18 cellular contexts compared by ENCODE assay signal in the genomic region with DNA sequence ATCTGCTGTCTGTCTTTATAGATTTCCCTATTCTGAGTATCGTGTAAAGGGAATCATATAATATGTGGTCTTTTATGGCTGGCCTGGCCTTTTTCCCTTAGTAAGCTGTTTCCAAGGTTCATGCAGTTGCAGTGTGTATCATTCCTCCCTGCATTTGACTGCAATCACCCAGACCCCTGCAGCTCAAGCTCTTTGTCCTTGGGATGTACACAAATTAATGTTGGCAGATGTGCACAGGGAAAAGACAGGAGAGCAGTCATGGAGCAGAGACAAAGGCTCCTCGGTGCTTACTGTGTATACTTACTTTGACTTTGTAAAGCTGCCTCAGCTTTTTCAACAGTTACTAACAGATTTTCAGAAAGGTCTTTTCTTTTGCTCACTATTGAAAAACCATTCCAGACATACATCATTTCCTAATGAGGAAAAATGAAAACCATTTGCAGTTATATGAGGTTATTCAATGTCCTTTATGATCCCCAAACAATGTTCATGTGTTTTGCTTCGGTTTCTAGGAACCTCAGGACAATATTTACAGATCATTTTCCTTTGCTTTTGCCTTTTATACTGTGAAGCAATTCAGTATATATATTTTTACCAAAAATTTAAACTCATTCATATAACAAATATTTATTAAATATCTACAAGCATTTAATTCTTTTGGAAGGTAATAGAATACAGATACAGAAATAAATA.
DNase-seq lines count a peak whose midpoint lies in the region; ATAC-seq and TF ChIP-seq lines count a peak whose summit lies in the region.
"Had no signal": no experiment of that assay in that cellular context is flagged by ENCODE, and none has a peak within 500 bp of the region (broad histone marks: within the 10 kb centered on the region; RNA-seq: fewer than 3 reads in every experiment).

No MANE protein-coding gene starts in this region.

- H3K27me3 ChIP-seq in breast epithelium = no peaks in the 10 kb centered on the region
- H3K27me3 ChIP-seq: right atrium auricular region had no signal

- DNase-seq in COR-L47 (lab: John Stamatoyannopoulos, UW) (peak; percentile 93), NCI-H1930 (lab: John Stamatoyannopoulos, UW) (peak; percentile 98), NCI-H82 treated with DMSO at 0.1 percent for 48 hours (lab: John Stamatoyannopoulos, UW; ENCODE audit: unreplicated experiment) (peak; percentile 71), breast epithelium (ENCODE audit: low spot score in 2 of 2) (no peak)
- DNase-seq in stimulated activated naive CD8-positive, alpha-beta T cell treated with anti-CD3 and anti-CD28 coated beads, Interleukin-15, Interleukin-2, amounts not matched to agents 100 U/mL and 50 U/mL, for 24 hours = no peak
- DNase-seq: activated CD4-positive, alpha-beta T cell treated with anti-CD3 and anti-CD28 coated beads, Interleukin-2, amount 50 U/mL, for 48 hours; activated T-cell treated with anti-CD3 and anti-CD28 coated beads, Interleukin-2, amount 50 U/mL, for 4 hours; dermis blood vessel endothelial cell; erythroblast; GOT3; NCI-H2029; PC-3 had no signal

- H3K4me1 ChIP-seq in mesodermal cell (ENCODE audit: control insufficient read depth, insufficient read depth, low read length, poor library complexity, severe bottlenecking) (no peaks in the 10 kb centered on the region), breast epithelium (no peaks in the 10 kb centered on the region)
- H3K4me1 ChIP-seq: right atrium auricular region had no signal

- WGBS in mesodermal cell (ENCODE audit: insufficient coverage in 2 of 2), 2 experiments = no CpG with 5 or more reads among the region's 3 CpGs

- TF ChIP-seq CTCF in breast epithelium (IDR thresholded peaks at IDR 0.05) = no peak

- TF ChIP-seq POLR2A in breast epithelium (IDR thresholded peaks at IDR 0.05) = no peak

- no peaks in the 10 kb centered on the region for H3K9me3 ChIP-seq in mesodermal cell (ENCODE audit: control insufficient read depth, low read length)
- H3K9me3 ChIP-seq in breast epithelium = no peaks in the 10 kb centered on the region
- H3K9me3 ChIP-seq: right atrium auricular region had no signal

- no peak for ATAC-seq in stimulated activated naive CD8-positive, alpha-beta T cell treated with anti-CD3 and anti-CD28 coated beads, Interleukin-15, Interleukin-2, amounts not matched to agents 100 U/mL and 50 U/mL, for 24 hours
- ATAC-seq in GM19324 (IDR thresholded peaks at IDR 0.05; ENCODE audit: low FRiP score, unreplicated experiment) (no peak), GM21515 (IDR thresholded peaks at IDR 0.05; ENCODE audit: unreplicated experiment) (no peak)
- ATAC-seq: activated naive CD4-positive, alpha-beta T cell treated with anti-CD3 and anti-CD28 coated beads, Interleukin-2, amount 50 U/mL, for 72 hours; activated T-cell treated with anti-CD3 and anti-CD28 coated beads, Interleukin-2, amount 50 U/mL, for 4 hours; GM12878; PC-3 had no signal

- H3K27ac ChIP-seq in mesodermal cell (ENCODE audit: low read depth, low read length, severe bottlenecking) (peak overlapping the region; percentile 1), breast epithelium (no peak overlapping the region)
- H3K27ac ChIP-seq: right atrium auricular region had no signal

- H3K36me3 ChIP-seq in mesodermal cell (ENCODE audit: control insufficient read depth, insufficient read depth, low read length) (peaks cover 5% of the 10 kb centered on the region), breast epithelium (no peaks in the 10 kb centered on the region)
- H3K36me3 ChIP-seq: right atrium auricular region had no signal

- intact Hi-C loops in breast epithelium (cut with DNase I; ENCODE audit: low total_unique reads) = no loop called here

- no peak overlapping the region for H3K4me3 ChIP-seq in mesodermal cell (ENCODE audit: extremely low read depth, insufficient read depth, low read length, poor library complexity, severe bottlenecking)
- H3K4me3 ChIP-seq in breast epithelium = no peak overlapping the region
- H3K4me3 ChIP-seq: GM12878, right atrium auricular region had no signal

Comparison
In these comparisons a context has a peak if more than half of its experiments do, and no peak if none do; other contexts are left out.
1. DNase-seq: peak in COR-L47 (single experiment), NCI-H1930 (2 of 2) and NCI-H82 treated with DMSO at 0.1 percent for 48 hours (single experiment); none in stimulated activated naive CD8-positive, alpha-beta T cell treated with anti-CD3 and anti-CD28 coated beads, Interleukin-15, Interleukin-2, amounts not matched to agents 100 U/mL and 50 U/mL, for 24 hours (single experiment) and breast epithelium (0 of 2).